ENCODE assay signal across 18 cellular contexts in the genomic region with DNA sequence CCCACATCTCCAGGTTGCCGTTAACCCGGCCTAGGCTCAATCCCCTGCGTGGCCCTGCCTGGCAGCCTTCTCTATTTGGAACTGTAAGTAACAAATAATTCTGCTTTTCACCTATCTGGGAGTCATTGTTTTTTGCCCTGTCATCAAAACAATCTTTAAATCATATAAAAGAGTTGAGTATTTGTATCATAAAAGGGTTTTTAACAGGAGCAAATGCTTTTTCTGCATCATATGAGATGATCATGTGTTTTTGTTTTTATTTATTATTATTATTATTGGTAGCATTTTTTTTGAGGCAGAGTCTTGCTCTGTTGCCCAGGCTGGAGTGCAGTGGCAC. TPM values are rescaled to one million over a fixed set of nuclear protein-coding genes. Genes with fewer than 3 reads are reported as not detected.
DNase-seq lines count a peak whose midpoint lies in the region; ATAC-seq, FAIRE-seq and TF ChIP-seq lines count a peak whose summit lies in the region.
"Had no signal": no experiment of that assay in that cellular context is flagged by ENCODE, and none has a peak within 500 bp of the region (broad histone marks: within the 10 kb centered on the region; RNA-seq: fewer than 3 reads in every experiment).

No MANE protein-coding gene starts in this region.

- H3K36me3 Mint-ChIP-seq in IgD-negative memory B cell: no peaks in the 10 kb centered on the region
- H3K36me3 Mint-ChIP-seq in activated T-helper 17 cell treated with anti-CD3 and anti-CD28 coated beads, Interleukin-2, amount 50 U/mL, for 72 hours (ENCODE audit: low read depth): no peaks in the 10 kb centered on the region
- H3K36me3 Mint-ChIP-seq in naive B cell: peaks cover 0 to 10% of the 10 kb centered on the region in 2 donors
- H3K36me3 Mint-ChIP-seq: CD4-positive, CD25-positive, alpha-beta regulatory T cell had no signal

- no peak for TF ChIP-seq POLR2A in A549 (IDR thresholded peaks at IDR 0.05; ENCODE audit: low read length)

- no peak for ATAC-seq in A549
- no peak for ATAC-seq in activated T-helper 17 cell treated with anti-CD3 and anti-CD28 coated beads, Interleukin-2, amount 50 U/mL, for 72 hours (replicated peaks)
- ATAC-seq in naive B cell (ENCODE audit: low read depth in 2 of 2): no peak
- ATAC-seq in GM21737 (IDR thresholded peaks at IDR 0.05; ENCODE audit: unreplicated experiment): no peak

- TF ChIP-seq CTCF in A549 (IDR thresholded peaks at IDR 0.05): no peak

- POLR2A ChIA-PET in A549 (lab: Yijun Ruan, JAX): no interaction called here

- H3K9me3 Mint-ChIP-seq in IgD-negative memory B cell: peaks cover 0 to 13% (median 0%) of the 10 kb centered on the region in 3 donors
- H3K9me3 Mint-ChIP-seq in activated T-helper 17 cell treated with anti-CD3 and anti-CD28 coated beads, Interleukin-2, amount 50 U/mL, for 72 hours: peaks cover 4% of the 10 kb centered on the region
- peaks cover 2 to 22% (median 11%) of the 10 kb centered on the region in 7 donors for H3K9me3 Mint-ChIP-seq in naive B cell

- DNase-seq in A549 (ENCODE audit: low read depth in 1 of 2, low spot score in 1 of 2) (no peak), naive B cell (no peak), NCI-H748 (lab: John Stamatoyannopoulos, UW; ENCODE audit: unreplicated experiment) (no peak)
- DNase-seq in central memory CD4-positive, alpha-beta T cell: no peak
- DNase-seq: H7, NCI-H1694, NCI-H2081, NCI-H2171, NCI-H345, NCI-H524, OCI-M1 had no signal

- H3K4me3 Mint-ChIP-seq in IgD-negative memory B cell (peak overlapping the region in 2 of 4 donors; percentile 77 to 91), naive B cell (peak overlapping the region in 7 of 8 donors; percentile 33 to 88 (median 69))
- H3K4me3 Mint-ChIP-seq in activated T-helper 17 cell treated with anti-CD3 and anti-CD28 coated beads, Interleukin-2, amount 50 U/mL, for 72 hours: no peak overlapping the region

- no peaks in the 10 kb centered on the region for H3K9me3 ChIP-seq in A549

- H3K27ac ChIP-seq in A549: no peak overlapping the region
- H3K27ac ChIP-seq: KMS-11 had no signal

- WGBS in A549 (ENCODE audit: missing lambda C conversion rate): 100% methylated on average over 3 of the region's 3 CpGs

- no peak overlapping the region for H3K4me2 ChIP-seq in A549
- H3K4me2 ChIP-seq: KMS-11 had no signal

- no peak overlapping the region for H3K4me3 ChIP-seq in A549

- no peak for TF ChIP-seq RAD21 in A549 (conservative IDR thresholded peaks at IDR 0.05 in 1 of 2, IDR thresholded peaks at IDR 0.05 in 1 of 2)

- H3K27ac Mint-ChIP-seq in IgD-negative memory B cell: peak overlapping the region in 2 of 3 donors; percentile 8 to 33
- H3K27ac Mint-ChIP-seq in activated T-helper 17 cell treated with anti-CD3 and anti-CD28 coated beads, Interleukin-2, amount 50 U/mL, for 72 hours: peak overlapping the region; percentile 22
- H3K27ac Mint-ChIP-seq in naive B cell: peak overlapping the region in 4 of 6 donors; percentile 22 to 81 (median 50)
- H3K27ac Mint-ChIP-seq: CD4-positive, CD25-positive, alpha-beta regulatory T cell had no signal

- CTCF ChIA-PET in A549 (lab: Yijun Ruan, JAX): interaction anchor here (1.0 kb wide), 1 partner anchor 587 kb away, joined by 3 read pairs; no protein-coding TSS in a partner anchor

- no peaks in the 10 kb centered on the region for H3K4me1 ChIP-seq in A549

- FAIRE-seq in A549 (lab: Jason Lieb, UNC): no peak
- FAIRE-seq: RCC 7860 had no signal

- H3K27me3 Mint-ChIP-seq in IgD-negative memory B cell: peaks cover 34% of the 10 kb centered on the region
- peaks cover 19% of the 10 kb centered on the region for H3K27me3 Mint-ChIP-seq in activated T-helper 17 cell treated with anti-CD3 and anti-CD28 coated beads, Interleukin-2, amount 50 U/mL, for 72 hours
- peaks cover 20 to 51% (median 28%) of the 10 kb centered on the region in 3 donors for H3K27me3 Mint-ChIP-seq in naive B cell

- H3K4me1 Mint-ChIP-seq in IgD-negative memory B cell: peaks cover 9 to 16% (median 15%) of the 10 kb centered on the region in 3 donors
- peaks cover 11% of the 10 kb centered on the region for H3K4me1 Mint-ChIP-seq in activated T-helper 17 cell treated with anti-CD3 and anti-CD28 coated beads, Interleukin-2, amount 50 U/mL, for 72 hours
- H3K4me1 Mint-ChIP-seq in naive B cell: peaks cover 14 to 17% (median 15%) of the 10 kb centered on the region in 3 donors

- no peak for TF ChIP-seq EP300 in A549 (IDR thresholded peaks at IDR 0.05)

TF ChIP-seq in A549, 52 proteins besides CTCF, POLR2A, EP300 and RAD21:
- TF ChIP-seq MAFK (IDR thresholded peaks at IDR 0.05; ENCODE audit: partially characterized antibody) (peak; percentile 49), RCOR1 (IDR thresholded peaks at IDR 0.05; ENCODE audit: low read depth, low read length) (no peak)

RNA-seq across cellular contexts. Expression of a gene that starts 10.0 kb away (rescaled TPM):
- polyA plus RNA-seq in A549 (2011; rRNA removed) (0.74 and 0.81 TPM in 2 replicates), A549 (2017; fragmentation: RNase III; extraction: RNeasy Plus Mini Kit Qiagen cat#74134 plus additional on column Dnase treatment) (0.09 to 0.29 TPM (median 0.16 TPM) in 3 replicates), IgD-negative memory B cell (not detected), naive B cell (ENCODE audit: low read depth in 6 of 6) (under 1 TPM in 1 of 6 donors, not detected in 5; 0.47 TPM)
- 0.04 and 0.05 TPM in 2 replicates for polyA plus RNA-seq in A549 (2012; cell fraction: cytosol; rRNA removed)
- 0.02 and 0.04 TPM in 2 replicates for polyA plus RNA-seq in A549 (2012; cell fraction: nucleus; rRNA removed)
- 0.66 and 0.68 TPM in 2 replicates for polyA minus RNA-seq in A549 (2011; rRNA and poly(A)+ RNA removed)
- total RNA-seq in activated T-helper 17 cell treated with anti-CD3 and anti-CD28 coated beads, Interleukin-2, amount 50 U/mL, for 72 hours: under 1 TPM in 1 of 2 donors, not detected in 1; 0.32 TPM

RNA-seq across cellular contexts. Expression of a gene that starts 45.6 kb away (rescaled TPM):
- 3.0 and 3.9 TPM in 2 replicates for polyA plus RNA-seq in A549 (2011; rRNA removed)
- polyA plus RNA-seq in A549 (2012; cell fraction: cytosol; rRNA removed): 1.2 and 1.6 TPM in 2 replicates
- polyA plus RNA-seq in A549 (2012; cell fraction: nucleus; rRNA removed): 0.95 and 1.0 TPM in 2 replicates
- polyA plus RNA-seq in A549 (2017; fragmentation: RNase III; extraction: RNeasy Plus Mini Kit Qiagen cat#74134 plus additional on column Dnase treatment): 1.4 to 1.8 TPM (median 1.7 TPM) in 3 replicates
- 3.3 and 3.6 TPM in 2 replicates for polyA minus RNA-seq in A549 (2011; rRNA and poly(A)+ RNA removed)
- not detected for polyA plus RNA-seq in IgD-negative memory B cell
- 1 to 10 TPM in 1 of 2 donors, under 1 TPM in 1; 0.28 to 2.4 TPM for total RNA-seq in activated T-helper 17 cell treated with anti-CD3 and anti-CD28 coated beads, Interleukin-2, amount 50 U/mL, for 72 hours
- not detected for polyA plus RNA-seq in naive B cell (ENCODE audit: low read depth in 6 of 6)
- total RNA-seq: M059J had no signal
